In the genomic region with DNA sequence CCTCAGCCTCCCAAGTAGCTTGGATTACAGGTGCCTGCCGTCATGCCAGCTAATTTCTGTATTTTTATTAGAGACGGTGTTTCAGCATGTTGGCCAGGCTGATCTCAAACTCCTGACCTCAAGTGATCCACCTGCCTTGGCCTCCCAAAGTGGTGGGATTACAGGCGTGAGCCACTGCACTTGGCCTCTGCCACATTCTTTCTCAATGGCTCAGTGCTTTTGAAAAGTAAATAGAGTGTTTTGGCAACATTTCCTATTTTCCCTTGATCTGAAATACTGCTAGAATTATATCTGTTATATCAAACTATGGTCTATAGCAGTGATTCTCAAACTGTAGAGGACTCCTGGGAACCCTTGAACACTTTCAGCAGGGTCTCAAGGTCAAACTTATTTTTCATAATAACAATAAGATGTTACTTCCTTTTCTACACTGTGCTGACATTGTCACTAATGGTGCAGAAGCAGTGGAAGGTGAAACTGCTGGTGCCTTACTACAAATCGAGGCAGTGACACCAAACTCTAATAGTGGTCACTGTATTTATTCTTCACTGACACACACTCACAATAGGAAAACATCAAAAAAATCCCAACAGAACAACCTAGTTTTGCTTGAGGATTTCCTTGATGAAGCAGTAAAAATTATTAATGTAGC, we compare ENCODE assay signal across 16 cellular contexts. TPM values are rescaled to one million over a fixed set of nuclear protein-coding genes. Genes with fewer than 3 reads are reported as not detected.
DNase-seq lines count a peak whose midpoint lies in the region; ATAC-seq and TF ChIP-seq lines count a peak whose summit lies in the region.
"Had no signal": no experiment of that assay in that cellular context is flagged by ENCODE, and none has a peak within 500 bp of the region (broad histone marks: within the 10 kb centered on the region; RNA-seq: fewer than 3 reads in every experiment).

No MANE protein-coding gene starts in this region.

- no peaks in the 10 kb centered on the region; the same call in 1 of the 2 replicates for H3K36me3 ChIP-seq in RWPE2 (ENCODE audit: low read depth)
- no peaks in the 10 kb centered on the region for H3K36me3 ChIP-seq in parathyroid adenoma (ENCODE audit: control insufficient read depth, insufficient read depth, low read length)
- no peaks in the 10 kb centered on the region for H3K36me3 ChIP-seq in PC-9 (ENCODE audit: low read depth)

- H3K9me3 ChIP-seq in RWPE2 (ENCODE audit: severe bottlenecking) (no peaks in the 10 kb centered on the region), parathyroid adenoma (ENCODE audit: control insufficient read depth, low read length) (no peaks in the 10 kb centered on the region), PC-9 (ENCODE audit: insufficient read depth, low read depth) (peaks cover 3% of the 10 kb centered on the region; the same call in 1 of the 2 replicates)

- DNase-seq in NOMO-1 treated with DMSO at 0.1 percent for 48 hours (lab: John Stamatoyannopoulos, UW; ENCODE audit: unreplicated experiment) (peak; percentile 24), NOMO-1 (lab: John Stamatoyannopoulos, UW; ENCODE audit: unreplicated experiment in 2 of 2) (no peak), RWPE2 (ENCODE audit: low spot score) (no peak), PC-9 (no peak), AG20443 (ENCODE audit: low spot score) (no peak), NCI-H1092 (lab: John Stamatoyannopoulos, UW) (no peak)
- DNase-seq: 8988T, activated gamma-delta T cell, dermis blood vessel endothelial cell, head of caudate nucleus, midbrain, NCI-H1930 had no signal

- H3K27ac ChIP-seq in RWPE2 (ENCODE audit: poor library complexity, severe bottlenecking), result no peak overlapping the region
- no peak overlapping the region for H3K27ac ChIP-seq in parathyroid adenoma
- no peak overlapping the region for H3K27ac ChIP-seq in PC-9
- H3K27ac ChIP-seq: RWPE1 had no signal

- H3K27me3 ChIP-seq in RWPE2 (ENCODE audit: insufficient read depth, poor library complexity, severe bottlenecking) (no peaks in the 10 kb centered on the region), parathyroid adenoma (ENCODE audit: control insufficient read depth, insufficient read depth, low read length) (no peaks in the 10 kb centered on the region), PC-9 (ENCODE audit: insufficient read depth, low read depth) (no peaks in the 10 kb centered on the region)

- intact Hi-C loops in PC-9 (cut with micrococcal nuclease; ENCODE audit: unreplicated experiment), result loop anchor here (5.0 kb wide), 1 partner anchor 225 kb away; no protein-coding TSS in a partner anchor

- no peaks in the 10 kb centered on the region for H3K9me2 ChIP-seq in PC-9 (ENCODE audit: insufficient read depth)

- H3F3A ChIP-seq in PC-9 (ENCODE audit: insufficient read depth, low read depth), result no peaks in the 10 kb centered on the region

- H3K79me2 ChIP-seq in parathyroid adenoma (no peaks in the 10 kb centered on the region), PC-9 (ENCODE audit: low read depth) (no peaks in the 10 kb centered on the region)

- ATAC-seq in HG02943 (IDR thresholded peaks at IDR 0.05; ENCODE audit: low read depth, unreplicated experiment) (peak; percentile 77), RWPE2 (ENCODE audit: low read depth) (peak; percentile 19; the same call in 1 of the 3 replicates)
- ATAC-seq: WTC11 had no signal

- no peaks in the 10 kb centered on the region for H4K20me1 ChIP-seq in PC-9 (ENCODE audit: insufficient read depth)

- CTCF ChIA-PET in PC-9 (lab: Charles Lee), result no interaction called here

- H2AFZ ChIP-seq in parathyroid adenoma (peak overlapping the region; percentile 29), PC-9 (no peak overlapping the region)

- H3K4me3 ChIP-seq in RWPE2 (ENCODE audit: severe bottlenecking) (no peak overlapping the region), parathyroid adenoma (ENCODE audit: low read depth, low read length) (no peak overlapping the region), PC-9 (no peak overlapping the region)

- no peak for TF ChIP-seq CTCF in RWPE2 (IDR thresholded peaks at IDR 0.05; ENCODE audit: poor library complexity, severe bottlenecking)
- no peak for TF ChIP-seq CTCF in parathyroid adenoma (IDR thresholded peaks at IDR 0.05)
- TF ChIP-seq CTCF in PC-9 (conservative IDR thresholded peaks at IDR 0.05), result no peak

- H3K4me1 ChIP-seq in RWPE2 (ENCODE audit: insufficient read depth, poor library complexity, severe bottlenecking) (peaks cover 16% of the 10 kb centered on the region), parathyroid adenoma (no peaks in the 10 kb centered on the region), PC-9 (replicated peaks; ENCODE audit: insufficient read depth) (no peaks in the 10 kb centered on the region)

- H3K9ac ChIP-seq in parathyroid adenoma, result no peak overlapping the region

- no TSS peak for BruUV-seq in PC-9 (replicated peaks; lab: Mats Ljungman, UMichigan)

- H3K4me2 ChIP-seq in parathyroid adenoma (ENCODE audit: low read length) (no peak overlapping the region), PC-9 (no peak overlapping the region)

- POLR2A ChIA-PET in PC-9 (lab: Charles Lee; ENCODE audit: unreplicated experiment), result no interaction called here

RNA-seq across cellular contexts. Expression of gene DAW1, which starts 10.6 kb away (rescaled TPM):
- total RNA-seq in PC-9 (2021), result 1.8 and 2.8 TPM in 2 replicates
- total RNA-seq: dermis blood vessel endothelial cell had no signal
